ENCODE assay signal across 15 cellular contexts in the genomic region with DNA sequence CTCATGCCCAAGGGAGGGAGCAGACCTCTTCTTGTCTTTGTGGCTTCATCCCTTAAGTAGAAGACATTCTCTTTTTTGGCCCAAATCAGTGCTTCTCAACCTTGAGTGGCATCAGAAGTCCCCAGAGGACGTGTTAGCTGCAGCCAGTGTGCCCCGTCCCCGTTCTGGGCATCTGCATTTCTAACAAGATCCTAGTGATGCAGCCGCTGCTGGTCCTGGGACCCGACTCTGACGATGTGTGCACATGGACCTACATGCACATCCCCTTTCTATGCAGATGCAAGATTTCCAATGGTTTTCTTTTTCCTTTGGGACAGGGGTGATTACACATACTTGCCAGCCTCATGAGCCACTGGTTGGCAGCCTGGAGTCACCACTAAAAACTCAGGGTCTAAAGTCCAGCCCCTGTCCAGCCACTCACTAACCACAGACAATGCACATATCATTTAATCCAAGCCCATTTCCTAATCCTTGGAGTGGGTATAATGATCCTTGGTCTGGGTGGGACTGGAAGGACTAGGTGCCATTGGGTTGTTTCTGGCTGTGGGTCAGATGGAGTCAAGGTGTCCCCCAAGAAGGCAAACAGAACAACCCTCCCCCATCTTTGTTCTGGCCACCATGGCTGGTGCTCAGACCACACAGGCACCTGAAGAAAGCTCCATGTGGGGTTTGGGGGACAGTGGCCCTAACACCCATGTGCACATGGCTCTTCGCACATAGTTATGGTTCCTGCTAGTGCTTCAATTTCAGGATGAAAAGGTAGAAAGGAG. TPM values are rescaled to one million over a fixed set of nuclear protein-coding genes. Genes with fewer than 3 reads are reported as not detected.
DNase-seq lines count a peak whose midpoint lies in the region; ATAC-seq and TF ChIP-seq lines count a peak whose summit lies in the region.
"Had no signal": no experiment of that assay in that cellular context is flagged by ENCODE, and none has a peak within 500 bp of the region (broad histone marks: within the 10 kb centered on the region; RNA-seq: fewer than 3 reads in every experiment).

No MANE protein-coding gene starts in this region.

- intact Hi-C loops in natural killer cell (cut with micrococcal nuclease) (no loop called here), heart left ventricle (cut with DNase I) (loop anchor here in 2 of 10 donors (2.0 kb wide), 1 partner anchor 13 kb away; no protein-coding TSS in a partner anchor), vagina (cut with DNase I) (no loop called here)

- WGBS in heart left ventricle, 4 donors: 75 to 90% (median 85%) methylated on average over 7 of the region's 7 CpGs

- TF ChIP-seq CTCF in natural killer cell (IDR thresholded peaks at IDR 0.05) (no peak), heart left ventricle (IDR thresholded peaks at IDR 0.05) (no peak), osteoblast (IDR thresholded peaks at IDR 0.05; ENCODE audit: extremely low read depth, low read depth, low read length) (no peak), vagina (IDR thresholded peaks at IDR 0.05) (no peak)

- H3K36me3 ChIP-seq in heart left ventricle (peaks cover 0 to 17% (median 11%) of the 10 kb centered on the region in 9 donors), osteoblast (ENCODE audit: insufficient read depth, low read length) (no peaks in the 10 kb centered on the region), vagina (peaks cover 0 to 10% of the 10 kb centered on the region in 2 donors)

- H4K20me1 ChIP-seq in osteoblast (ENCODE audit: insufficient read depth, low read length): peaks cover 6% of the 10 kb centered on the region

- H3K27me3 ChIP-seq in heart left ventricle: no peaks in the 10 kb centered on the region
- H3K27me3 ChIP-seq in osteoblast (ENCODE audit: insufficient read depth, low read length): peaks cover 9% of the 10 kb centered on the region
- no peaks in the 10 kb centered on the region for H3K27me3 ChIP-seq in vagina
- H3K27me3 ChIP-seq: neutrophil had no signal

- peak overlapping the region; percentile 43 to 79 for H3K27ac Mint-ChIP-seq in natural killer cell
- H3K27ac Mint-ChIP-seq in natural killer cell treated with Interleukin-12 subunit alpha and Interleukin-12 subunit beta and Interleukin-15 and Interleukin-18, amount 100 ng/mL, for 72 hours: peak overlapping the region in 1 of 2 donors; percentile 71
- H3K27ac Mint-ChIP-seq: T-helper 1 cell treated with Interleukin-12 subunit alpha and Interleukin-12 subunit beta and Interleukin-4 antibody, amounts not matched to agents 30 μg/mL and 1 μg/mL, for 36 hours had no signal

- no peaks in the 10 kb centered on the region for H3K79me2 ChIP-seq in osteoblast (ENCODE audit: insufficient read depth, low read length)

- H3K4me1 ChIP-seq in heart left ventricle: peaks cover 39 to 100% (median 89%) of the 10 kb centered on the region in 12 donors
- H3K4me1 ChIP-seq in osteoblast (ENCODE audit: insufficient read depth, low read length): peaks cover 27% of the 10 kb centered on the region
- H3K4me1 ChIP-seq in vagina: peaks cover 100% of the 10 kb centered on the region

- H3K27me3 Mint-ChIP-seq in natural killer cell (ENCODE audit: low read depth in 2 of 2): no peaks in the 10 kb centered on the region
- no peaks in the 10 kb centered on the region for H3K27me3 Mint-ChIP-seq in natural killer cell treated with Interleukin-12 subunit alpha and Interleukin-12 subunit beta and Interleukin-15 and Interleukin-18, amount 100 ng/mL, for 72 hours

- TF ChIP-seq POLR2A in heart left ventricle (IDR thresholded peaks at IDR 0.05): no peak
- TF ChIP-seq POLR2A in vagina (IDR thresholded peaks at IDR 0.05): no peak

- no peaks in the 10 kb centered on the region for H3K36me3 Mint-ChIP-seq in natural killer cell
- H3K36me3 Mint-ChIP-seq in natural killer cell treated with Interleukin-12 subunit alpha and Interleukin-12 subunit beta and Interleukin-15 and Interleukin-18, amount 100 ng/mL, for 72 hours: no peaks in the 10 kb centered on the region
- H3K36me3 Mint-ChIP-seq: activated naive CD4-positive, alpha-beta T cell treated with anti-CD3 and anti-CD28 coated beads, Interleukin-2, amount 50 U/mL, for 72 hours had no signal

- no peak overlapping the region for H2AFZ ChIP-seq in osteoblast (ENCODE audit: low read length)

- DNase-seq in natural killer cell (no peak), heart left ventricle (peak in 3 of 5 donors; percentile 4 to 17 (median 14)), osteoblast (ENCODE audit: insufficient read length, low spot score, missing footprints) (peak; percentile 32), vagina (ENCODE audit: extremely low spot score in 2 of 2) (peak in 1 of 2 donors; percentile 40), NCI-H2029 (lab: John Stamatoyannopoulos, UW) (no peak), cerebellar cortex (ENCODE audit: low spot score) (no peak), EL (no peak)
- no peak for DNase-seq in natural killer cell treated with Interleukin-12 subunit alpha and Interleukin-12 subunit beta and Interleukin-15 and Interleukin-18, amount 100 ng/mL, for 72 hours (ENCODE audit: low spot score)
- DNase-seq: activated CD4-positive, alpha-beta T cell treated with anti-CD3 and anti-CD28 coated beads, Interleukin-2, amount 50 U/mL, for 1 hour; foreskin fibroblast; NCI-H1092; NCI-H446 had no signal

- H3K4me3 ChIP-seq in heart left ventricle: no peak overlapping the region
- no peak overlapping the region for H3K4me3 ChIP-seq in osteoblast (ENCODE audit: insufficient read depth, low read length)
- no peak overlapping the region for H3K4me3 ChIP-seq in vagina

- no peak overlapping the region for H3K4me2 ChIP-seq in osteoblast (ENCODE audit: insufficient read depth, low read length)

- H3K27ac ChIP-seq in heart left ventricle (peak overlapping the region in 11 of 12 donors; percentile 91 to 100 (median 98)), osteoblast (ENCODE audit: low read depth, low read length) (no peak overlapping the region), vagina (peak overlapping the region; percentile 93)
- H3K27ac ChIP-seq: neutrophil had no signal

- no peaks in the 10 kb centered on the region for H3K9me3 Mint-ChIP-seq in natural killer cell
- no peaks in the 10 kb centered on the region for H3K9me3 Mint-ChIP-seq in natural killer cell treated with Interleukin-12 subunit alpha and Interleukin-12 subunit beta and Interleukin-15 and Interleukin-18, amount 100 ng/mL, for 72 hours
- H3K9me3 Mint-ChIP-seq: activated naive CD4-positive, alpha-beta T cell treated with anti-CD3 and anti-CD28 coated beads, Interleukin-2, amount 50 U/mL, for 72 hours; T-helper 1 cell treated with Interleukin-12 subunit alpha and Interleukin-12 subunit beta and Interleukin-4 antibody, amounts not matched to agents 30 μg/mL and 1 μg/mL, for 36 hours had no signal

- no peak for ATAC-seq in natural killer cell
- ATAC-seq in natural killer cell treated with Interleukin-12 subunit alpha and Interleukin-12 subunit beta and Interleukin-15 and Interleukin-18, amount 100 ng/mL, for 72 hours: no peak
- no peak for ATAC-seq in heart left ventricle
- ATAC-seq: activated naive CD4-positive, alpha-beta T cell treated with anti-CD3 and anti-CD28 coated beads, Interleukin-2, amount 50 U/mL, for 72 hours had no signal

- peaks cover 57 to 61% of the 10 kb centered on the region in 2 donors for H3K4me1 Mint-ChIP-seq in natural killer cell
- peaks cover 47 to 58% of the 10 kb centered on the region in 2 donors for H3K4me1 Mint-ChIP-seq in natural killer cell treated with Interleukin-12 subunit alpha and Interleukin-12 subunit beta and Interleukin-15 and Interleukin-18, amount 100 ng/mL, for 72 hours (ENCODE audit: low read depth in 2 of 2)

- H3K4me3 Mint-ChIP-seq in natural killer cell: no peak overlapping the region
- H3K4me3 Mint-ChIP-seq in natural killer cell treated with Interleukin-12 subunit alpha and Interleukin-12 subunit beta and Interleukin-15 and Interleukin-18, amount 100 ng/mL, for 72 hours: no peak overlapping the region
- H3K4me3 Mint-ChIP-seq: T-helper 1 cell treated with Interleukin-12 subunit alpha and Interleukin-12 subunit beta and Interleukin-4 antibody, amounts not matched to agents 30 μg/mL and 1 μg/mL, for 36 hours had no signal

- H3K9me3 ChIP-seq in heart left ventricle: no peaks in the 10 kb centered on the region
- H3K9me3 ChIP-seq in osteoblast (ENCODE audit: low read depth, low read length): no peaks in the 10 kb centered on the region
- H3K9me3 ChIP-seq in vagina: no peaks in the 10 kb centered on the region
- H3K9me3 ChIP-seq: neutrophil had no signal

RNA-seq across cellular contexts. Expression of gene ACSS1, which starts 6.4 kb away (rescaled TPM):
- total RNA-seq in natural killer cell: 10 to 100 TPM; 46.3 to 67.4 (median 57.4) TPM
- total RNA-seq in natural killer cell treated with Interleukin-12 subunit alpha and Interleukin-12 subunit beta and Interleukin-15 and Interleukin-18, amount 100 ng/mL, for 72 hours: 1 to 10 TPM; 5.8 to 7.6 TPM
- 100 to 1,000 TPM in 5 of 9 donors, 10 to 100 TPM in 4; 57.5 to 177 (median 104) TPM for total RNA-seq in heart left ventricle
- 10 to 100 TPM; 43.5 to 78.9 TPM for polyA plus RNA-seq in heart left ventricle
- 1.4 and 2.1 TPM in 2 replicates for total RNA-seq in osteoblast
- 26.3 TPM for total RNA-seq in vagina

RNA-seq across cellular contexts. Expression of gene VSX1, which starts 30.4 kb away (rescaled TPM):
- total RNA-seq in natural killer cell (not detected), heart left ventricle (under 1 TPM in 5 of 9 donors, not detected in 4; 0.22 to 0.96 (median 0.51) TPM), osteoblast (not detected in 2 replicates), vagina (not detected)
- not detected for total RNA-seq in natural killer cell treated with Interleukin-12 subunit alpha and Interleukin-12 subunit beta and Interleukin-15 and Interleukin-18, amount 100 ng/mL, for 72 hours
- under 1 TPM in 1 of 2 donors, not detected in 1; 0.19 TPM for polyA plus RNA-seq in heart left ventricle
- total RNA-seq: activated naive CD4-positive, alpha-beta T cell treated with anti-CD3 and anti-CD28 coated beads, Interleukin-2, amount 50 U/mL, for 72 hours had no signal

RNA-seq across cellular contexts. Expression of gene APMAP, which starts 59.0 kb away (rescaled TPM):
- 100 to 1,000 TPM; 205 to 212 (median 207) TPM for total RNA-seq in natural killer cell
- 100 to 1,000 TPM; 109 to 206 TPM for total RNA-seq in natural killer cell treated with Interleukin-12 subunit alpha and Interleukin-12 subunit beta and Interleukin-15 and Interleukin-18, amount 100 ng/mL, for 72 hours
- total RNA-seq in heart left ventricle: 10 to 100 TPM; 22.6 to 61.3 (median 31.9) TPM
- 10 to 100 TPM; 16.2 to 58.5 TPM for polyA plus RNA-seq in heart left ventricle
- 69.2 and 70.2 TPM in 2 replicates for total RNA-seq in osteoblast
- 29.7 TPM for total RNA-seq in vagina

Comparison
In these comparisons a context has a peak if more than half of its experiments do, and no peak if none do; other contexts are left out.
1. DNase-seq: peak in heart left ventricle (3 of 5) and osteoblast (single experiment); none in natural killer cell (single experiment), natural killer cell treated with Interleukin-12 subunit alpha and Interleukin-12 subunit beta and Interleukin-15 and Interleukin-18, amount 100 ng/mL, for 72 hours (single experiment), NCI-H2029 (single experiment), cerebellar cortex (single experiment) and EL (single experiment).